Comparison of ENCODE assay signal across 15 cellular contexts in genomic region chr16:75653926-75654325, GRCh38. TPM values are rescaled to one million over a fixed set of nuclear protein-coding genes. Genes with fewer than 3 reads are reported as not detected.
DNase-seq lines count a peak whose midpoint lies in the region; TF ChIP-seq lines count a peak whose summit lies in the region.
"Had no signal": no experiment of that assay in that cellular context is flagged by ENCODE, and none has a peak within 500 bp of the region (broad histone marks: within the 10 kb centered on the region; RNA-seq: fewer than 3 reads in every experiment).

No MANE protein-coding gene starts in this region.

- no peak overlapping the region for H4K91ac ChIP-seq in mesenchymal stem cell (ENCODE audit: low read length)

- H3K18ac ChIP-seq in mesenchymal stem cell (ENCODE audit: low read depth in 1 of 2, low read length in 2 of 2): no peak overlapping the region

- peak overlapping the region; percentile 31; the same call in 1 of the 2 replicates for H3K9ac ChIP-seq in GM23248
- H3K9ac ChIP-seq in mesenchymal stem cell (ENCODE audit: low read length): peak overlapping the region; percentile 100

- peak overlapping the region; percentile 58 for H3K27ac ChIP-seq in GM23248
- H3K27ac ChIP-seq in mesenchymal stem cell (ENCODE audit: low read length, poor library complexity, severe bottlenecking): no peak overlapping the region
- H3K27ac ChIP-seq in left ventricle myocardium inferior (replicated peaks): no peak overlapping the region
- no peak overlapping the region for H3K27ac ChIP-seq in uterus

- WGBS in GM23248 (ENCODE audit: low coverage in 1 of 2, low lambda C conversion rate in 2 of 2, missing lambda C conversion rate in 2 of 2), 2 experiments: 0 to 2% methylated on average over 1 of the region's 1 CpG
- no CpG with 5 or more reads among the region's 1 CpG for WGBS in mesenchymal stem cell

- no peak overlapping the region for H3K4ac ChIP-seq in mesenchymal stem cell (ENCODE audit: low read depth in 1 of 2, low read length in 2 of 2)

- H3K36me3 ChIP-seq in GM23248 (ENCODE audit: low read depth): peaks cover 47% of the 10 kb centered on the region
- peaks cover 17 to 48% of the 10 kb centered on the region in 2 experiments for H3K36me3 ChIP-seq in mesenchymal stem cell (ENCODE audit: control insufficient read depth in 1 of 2, insufficient read depth in 2 of 2, low read depth in 1 of 2, low read length in 2 of 2)
- peaks cover 49% of the 10 kb centered on the region for H3K36me3 ChIP-seq in left ventricle myocardium inferior
- H3K36me3 ChIP-seq in uterus: no peaks in the 10 kb centered on the region

- H3K4me1 Mint-ChIP-seq in activated naive CD8-positive, alpha-beta T cell treated with anti-CD3 and anti-CD28 coated beads for 36 hours: peaks cover 33% of the 10 kb centered on the region

- no peak overlapping the region for H3K4me3 ChIP-seq in AG09309 (ENCODE audit: control insufficient read depth, low read depth, low read length)
- H3K4me3 ChIP-seq in GM23248: no peak overlapping the region
- peak overlapping the region in 1 of 2 experiments; percentile 54 for H3K4me3 ChIP-seq in mesenchymal stem cell (ENCODE audit: insufficient read depth in 1 of 2, low read depth in 1 of 2, low read length in 2 of 2)
- H3K4me3 ChIP-seq in left ventricle myocardium inferior: no peak overlapping the region
- H3K4me3 ChIP-seq in uterus: no peak overlapping the region
- H3K4me3 ChIP-seq: smooth muscle cell had no signal

- no peak overlapping the region for H2BK120ac ChIP-seq in mesenchymal stem cell (ENCODE audit: low read depth, low read length)

- in situ Hi-C loops in GM23248 (cut with MboI): no loop called here

- no peaks in the 10 kb centered on the region for H3K9me3 Mint-ChIP-seq in activated naive CD8-positive, alpha-beta T cell treated with anti-CD3 and anti-CD28 coated beads for 36 hours
- H3K9me3 Mint-ChIP-seq: immature natural killer cell had no signal

- H3K4me2 ChIP-seq in GM23248 (ENCODE audit: unreplicated experiment) (peak overlapping the region; percentile 84), mesenchymal stem cell (ENCODE audit: low read length, poor library complexity, severe bottlenecking) (no peak overlapping the region)
- H3K4me2 ChIP-seq: smooth muscle cell had no signal

- peaks cover 16% of the 10 kb centered on the region for H3F3A ChIP-seq in GM23248 (ENCODE audit: insufficient read depth)

- H3K23ac ChIP-seq in mesenchymal stem cell (ENCODE audit: low read length in 2 of 2): no peak overlapping the region

- DNase-seq in AG09309 (ENCODE audit: low read depth): peak; percentile 57
- DNase-seq in GM23248: peak; percentile 70
- DNase-seq in activated naive CD8-positive, alpha-beta T cell treated with anti-CD3 and anti-CD28 coated beads for 36 hours: no peak
- DNase-seq in mesenchymal stem cell: no peak
- no peak for DNase-seq in left ventricle myocardium inferior
- DNase-seq in GM19240 (ENCODE audit: insufficient read length, low spot score): no peak
- DNase-seq in uterus: no peak
- DNase-seq in effector CD4-positive, alpha-beta T cell: no peak
- DNase-seq: activated CD8-positive, alpha-beta memory T cell treated with anti-CD3 and anti-CD28 coated beads for 24 hours; immature natural killer cell; NCI-H1417 treated with DMSO at 0.1 percent for 48 hours had no signal

- H4K8ac ChIP-seq in mesenchymal stem cell (ENCODE audit: low read length): no peak overlapping the region

- no peak for TF ChIP-seq POLR2A in uterus (IDR thresholded peaks at IDR 0.05)

- H3K27ac Mint-ChIP-seq in activated naive CD8-positive, alpha-beta T cell treated with anti-CD3 and anti-CD28 coated beads for 36 hours: peak overlapping the region; percentile 72

- peaks cover 18% of the 10 kb centered on the region for H3K79me1 ChIP-seq in mesenchymal stem cell (replicated peaks; ENCODE audit: low read length, poor library complexity, severe bottlenecking)

- H2BK15ac ChIP-seq in mesenchymal stem cell (ENCODE audit: low read depth, poor library complexity, severe bottlenecking): no peak overlapping the region

- H3K9me2 ChIP-seq in GM23248 (ENCODE audit: insufficient read depth): no peaks in the 10 kb centered on the region

- intact Hi-C loops in left ventricle myocardium inferior (cut with micrococcal nuclease): no loop called here
- intact Hi-C loops in uterus (cut with DNase I; ENCODE audit: low total_unique reads): no loop called here

- no peak overlapping the region for H3K14ac ChIP-seq in mesenchymal stem cell (ENCODE audit: low read length in 2 of 2)

- H2BK5ac ChIP-seq in mesenchymal stem cell (ENCODE audit: low read depth, low read length, poor library complexity, severe bottlenecking): no peak overlapping the region

- no peak overlapping the region for H2BK12ac ChIP-seq in mesenchymal stem cell (ENCODE audit: low read length in 2 of 2)

- H3K9me3 ChIP-seq in GM23248 (ENCODE audit: low read depth): no peaks in the 10 kb centered on the region
- H3K9me3 ChIP-seq in mesenchymal stem cell (ENCODE audit: control insufficient read depth, low read length): no peaks in the 10 kb centered on the region
- H3K9me3 ChIP-seq in left ventricle myocardium inferior (replicated peaks): no peaks in the 10 kb centered on the region
- no peaks in the 10 kb centered on the region for H3K9me3 ChIP-seq in uterus

- peak overlapping the region; percentile 5 for H3K4me3 Mint-ChIP-seq in activated naive CD8-positive, alpha-beta T cell treated with anti-CD3 and anti-CD28 coated beads for 36 hours

- H3K27me3 ChIP-seq in GM23248 (replicated peaks; ENCODE audit: insufficient read depth) (no peaks in the 10 kb centered on the region), mesenchymal stem cell (ENCODE audit: control insufficient read depth in 1 of 2, insufficient read depth in 1 of 2, low read length in 2 of 2) (no peaks in the 10 kb centered on the region), left ventricle myocardium inferior (ENCODE audit: low read depth) (no peaks in the 10 kb centered on the region), uterus (no peaks in the 10 kb centered on the region)

- H4K20me1 ChIP-seq in GM23248 (ENCODE audit: insufficient read depth): peaks cover 24% of the 10 kb centered on the region; the same call in 1 of the 2 replicates

- H3K4me1 ChIP-seq in GM23248 (ENCODE audit: insufficient read depth) (peaks cover 45% of the 10 kb centered on the region), mesenchymal stem cell (ENCODE audit: control insufficient read depth, insufficient read depth, low read depth, low read length) (peaks cover 9% of the 10 kb centered on the region), left ventricle myocardium inferior (peaks cover 75% of the 10 kb centered on the region), uterus (peaks cover 4 to 11% of the 10 kb centered on the region in 2 donors)

- no peaks in the 10 kb centered on the region for H3K27me3 Mint-ChIP-seq in activated naive CD8-positive, alpha-beta T cell treated with anti-CD3 and anti-CD28 coated beads for 36 hours

- H3K36me3 Mint-ChIP-seq in activated naive CD8-positive, alpha-beta T cell treated with anti-CD3 and anti-CD28 coated beads for 36 hours: peaks cover 44% of the 10 kb centered on the region

- no peak overlapping the region for H2AFZ ChIP-seq in GM23248
- no peak overlapping the region for H2AFZ ChIP-seq in mesenchymal stem cell (ENCODE audit: low read depth, low read length)

- peaks cover 99% of the 10 kb centered on the region for H3K79me2 ChIP-seq in GM23248 (ENCODE audit: insufficient read depth)

- no peak for TF ChIP-seq CTCF in AG09309 (IDR thresholded peaks at IDR 0.05; ENCODE audit: control insufficient read depth, insufficient read depth, low read depth, low read length, missing control alignments)
- no peak for TF ChIP-seq CTCF in left ventricle myocardium inferior (IDR thresholded peaks at IDR 0.05; ENCODE audit: borderline replicate concordance)
- no peak for TF ChIP-seq CTCF in uterus (IDR thresholded peaks at IDR 0.05)

- H2AK5ac ChIP-seq in mesenchymal stem cell (ENCODE audit: low read length, severe bottlenecking): no peak overlapping the region

RNA-seq across cellular contexts. Expression of gene TERF2IP, which starts 6.4 kb away (rescaled TPM):
- 44.8 and 60.7 TPM in 2 replicates for total RNA-seq in GM23248 (2014; rRNA removed; shearing (Covaris generic))
- 59.8 and 66.9 TPM in 2 replicates for polyA plus RNA-seq in GM23248 (2016; fragmentation: Nextera tagmentation; extraction: Ambion mirVana)
- 10 to 100 TPM; 68.8 to 73.5 TPM for total RNA-seq in activated naive CD8-positive, alpha-beta T cell treated with anti-CD3 and anti-CD28 coated beads for 36 hours
- 44.6 TPM for polyA plus RNA-seq in mesenchymal stem cell (2013, experiment 1 of 2)
- polyA plus RNA-seq in mesenchymal stem cell (2013, experiment 2 of 2): 46.2 TPM
- 60.1 TPM for total RNA-seq in left ventricle myocardium inferior
- total RNA-seq in uterus: 10 to 100 TPM; 29.5 to 74.5 (median 50.0) TPM

RNA-seq across cellular contexts. Expression of gene KARS1, which starts 6.5 kb away (rescaled TPM):
- 114 and 117 TPM in 2 replicates for total RNA-seq in GM23248 (2014; rRNA removed; shearing (Covaris generic))
- polyA plus RNA-seq in GM23248 (2016; fragmentation: Nextera tagmentation; extraction: Ambion mirVana): 130 and 134 TPM in 2 replicates
- total RNA-seq in activated naive CD8-positive, alpha-beta T cell treated with anti-CD3 and anti-CD28 coated beads for 36 hours: 100 to 1,000 TPM; 347 to 366 TPM
- 94.4 TPM for polyA plus RNA-seq in mesenchymal stem cell (2013, experiment 1 of 2)
- polyA plus RNA-seq in mesenchymal stem cell (2013, experiment 2 of 2): 94.0 TPM
- total RNA-seq in left ventricle myocardium inferior (127 TPM), uterus (100 to 1,000 TPM in 1 of 4 donors, 10 to 100 TPM in 3; 51.8 to 101 (median 87.1) TPM)

RNA-seq across cellular contexts. Expression of gene CPHXL2, which starts 22.9 kb away (rescaled TPM):
- total RNA-seq in GM23248 (2014; rRNA removed; shearing (Covaris generic)): not detected in 2 replicates
- polyA plus RNA-seq in GM23248 (2016; fragmentation: Nextera tagmentation; extraction: Ambion mirVana): 0.15 TPM in 1 of 2 replicates, not detected in the other
- not detected for total RNA-seq in activated naive CD8-positive, alpha-beta T cell treated with anti-CD3 and anti-CD28 coated beads for 36 hours
- not detected for polyA plus RNA-seq in mesenchymal stem cell (2013, experiment 1 of 2)
- not detected for polyA plus RNA-seq in mesenchymal stem cell (2013, experiment 2 of 2)
- not detected for total RNA-seq in left ventricle myocardium inferior
- not detected for total RNA-seq in uterus
- total RNA-seq: esophagus mucosa, H1, SK-MEL-5, smooth muscle cell had no signal
- polyA plus RNA-seq: H1, immature natural killer cell, smooth muscle cell had no signal

RNA-seq across cellular contexts. Expression of gene ADAT1, which starts 30.8 kb away (rescaled TPM):
- 31.3 and 40.1 TPM in 2 replicates for total RNA-seq in GM23248 (2014; rRNA removed; shearing (Covaris generic))
- polyA plus RNA-seq in GM23248 (2016; fragmentation: Nextera tagmentation; extraction: Ambion mirVana): 18.9 and 25.8 TPM in 2 replicates
- 10 to 100 TPM; 56.7 to 58.7 TPM for total RNA-seq in activated naive CD8-positive, alpha-beta T cell treated with anti-CD3 and anti-CD28 coated beads for 36 hours
- 19.7 TPM for polyA plus RNA-seq in mesenchymal stem cell (2013, experiment 1 of 2)
- 23.5 TPM for polyA plus RNA-seq in mesenchymal stem cell (2013, experiment 2 of 2)
- total RNA-seq in left ventricle myocardium inferior (28.4 TPM), uterus (10 to 100 TPM; 21.8 to 72.2 (median 46.5) TPM)

RNA-seq across cellular contexts. Expression of gene DUXB, which starts 47.3 kb away (rescaled TPM):
- not detected in 2 replicates for total RNA-seq in GM23248 (2014; rRNA removed; shearing (Covaris generic))
- not detected in 2 replicates for polyA plus RNA-seq in GM23248 (2016; fragmentation: Nextera tagmentation; extraction: Ambion mirVana)
- not detected for total RNA-seq in activated naive CD8-positive, alpha-beta T cell treated with anti-CD3 and anti-CD28 coated beads for 36 hours
- not detected for polyA plus RNA-seq in mesenchymal stem cell (2013, experiment 1 of 2)
- polyA plus RNA-seq in mesenchymal stem cell (2013, experiment 2 of 2): not detected
- not detected for total RNA-seq in left ventricle myocardium inferior
- not detected for total RNA-seq in uterus
- total RNA-seq: esophagus mucosa, H1, SK-MEL-5, smooth muscle cell had no signal
- polyA plus RNA-seq: H1, immature natural killer cell, smooth muscle cell had no signal

Comparison
In these comparisons a context has a peak if more than half of its experiments do, and no peak if none do; other contexts are left out.
1. DNase-seq: peak in AG09309 (single experiment) and GM23248 (single experiment); none in activated naive CD8-positive, alpha-beta T cell treated with anti-CD3 and anti-CD28 coated beads for 36 hours (single experiment), mesenchymal stem cell (single experiment), left ventricle myocardium inferior (single experiment), GM19240 (single experiment), uterus (0 of 2) and effector CD4-positive, alpha-beta T cell (single experiment).